In the genomic region with DNA sequence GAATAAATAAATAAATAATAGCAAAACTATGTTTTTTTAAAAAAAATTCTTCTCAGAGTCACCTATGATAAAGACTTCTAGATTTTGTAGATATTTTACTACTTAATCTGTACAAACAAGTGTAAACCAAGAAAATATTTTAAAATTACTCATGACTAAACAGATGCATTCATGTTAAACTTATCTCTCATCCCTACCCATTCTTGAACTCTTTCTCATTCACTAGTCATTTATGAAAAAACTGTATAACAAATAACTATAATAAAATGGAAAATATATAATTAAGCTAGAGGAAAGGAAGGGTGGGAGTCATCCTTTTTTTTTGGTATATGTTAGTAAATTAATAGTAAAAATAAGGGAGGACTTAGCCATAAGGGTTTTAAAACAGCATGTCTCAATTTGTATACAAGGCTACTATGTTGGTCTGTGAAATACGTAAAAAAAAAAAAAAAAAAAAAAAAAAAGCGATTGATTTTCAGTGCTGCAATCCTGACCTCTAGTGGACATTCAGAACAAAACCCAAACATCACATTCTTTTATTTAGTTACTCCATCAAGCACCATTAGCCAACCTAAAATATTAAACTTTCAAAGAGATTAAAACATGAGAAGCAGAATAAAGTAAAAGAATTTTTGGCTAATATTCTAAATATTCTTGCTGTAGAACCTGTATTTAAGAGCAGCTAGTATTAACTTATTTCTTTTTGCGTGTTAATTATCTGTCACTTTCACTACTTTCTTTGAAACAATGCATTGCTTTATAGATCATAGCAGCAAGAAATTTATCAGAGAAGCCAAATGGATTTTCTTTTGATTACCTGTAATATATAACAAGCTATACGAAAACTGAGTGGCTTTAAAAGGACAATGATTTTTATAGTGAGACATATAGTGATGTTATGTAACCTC, we compare ENCODE assay signal across 7 cellular contexts.
DNase-seq lines count a peak whose midpoint lies in the region; ATAC-seq and TF ChIP-seq lines count a peak whose summit lies in the region.

No MANE protein-coding gene starts in this region.

- TF ChIP-seq POLR2A in GM18505 (IDR thresholded peaks at IDR 0.05; ENCODE audit: borderline replicate concordance, extremely low read depth, insufficient read depth, insufficient read length), result no peak

- H3K4me1 ChIP-seq in left ventricle myocardium inferior, result peaks cover 23% of the 10 kb centered on the region

- TF ChIP-seq CTCF in GM12864 (IDR thresholded peaks at IDR 0.05; ENCODE audit: low read depth, low read length, missing control alignments) (peak; percentile 47), WERI-Rb-1 (IDR thresholded peaks at IDR 0.05; ENCODE audit: low read depth, low read length) (peak; percentile 42; the same call in 1 of the 2 replicates), left ventricle myocardium inferior (IDR thresholded peaks at IDR 0.05; ENCODE audit: borderline replicate concordance) (peak; percentile 74)

- no peak overlapping the region for H3K4me3 ChIP-seq in GM12864 (ENCODE audit: low read depth, low read length)
- no peak overlapping the region for H3K4me3 ChIP-seq in WERI-Rb-1 (ENCODE audit: low read depth, low read length)
- no peak overlapping the region for H3K4me3 ChIP-seq in left ventricle myocardium inferior

- no peak overlapping the region for H3K27ac ChIP-seq in WERI-Rb-1
- no peak overlapping the region for H3K27ac ChIP-seq in left ventricle myocardium inferior (replicated peaks)

- ATAC-seq in GM18505 (IDR thresholded peaks at IDR 0.05; ENCODE audit: unreplicated experiment), result no peak

- intact Hi-C loops in left ventricle myocardium inferior (cut with micrococcal nuclease), result loop anchor here (5.0 kb wide), 1 partner anchor 487 kb away; no protein-coding TSS in a partner anchor

- H3K27me3 ChIP-seq in WERI-Rb-1 (ENCODE audit: insufficient read depth, low read depth, severe bottlenecking) (no peaks in the 10 kb centered on the region), left ventricle myocardium inferior (ENCODE audit: low read depth) (no peaks in the 10 kb centered on the region)

- H3K36me3 ChIP-seq in WERI-Rb-1 (no peaks in the 10 kb centered on the region), left ventricle myocardium inferior (no peaks in the 10 kb centered on the region)

- DNase-seq in GM12864 (ENCODE audit: low read depth), result peak; percentile 18
- DNase-seq in NCI-H1417 (lab: John Stamatoyannopoulos, UW), result peak in 2 of 3 experiments; percentile 57 to 77
- no peak for DNase-seq in WERI-Rb-1
- DNase-seq in left ventricle myocardium inferior, result no peak
- peak; percentile 85 for DNase-seq in superior temporal gyrus (ENCODE audit: extremely low spot score)
- no peak for DNase-seq in NCI-H2029 (lab: John Stamatoyannopoulos, UW)

- H3K9me3 ChIP-seq in WERI-Rb-1 (ENCODE audit: severe bottlenecking), result no peaks in the 10 kb centered on the region
- H3K9me3 ChIP-seq in left ventricle myocardium inferior (replicated peaks), result no peaks in the 10 kb centered on the region

Comparison
In these comparisons a context has a peak if more than half of its experiments do, and no peak if none do; other contexts are left out.
1. DNase-seq: peak in GM12864 (single experiment), NCI-H1417 (2 of 3) and superior temporal gyrus (single experiment); none in WERI-Rb-1 (single experiment), left ventricle myocardium inferior (single experiment) and NCI-H2029 (single experiment).
2. Peak in every context shown above with its lines, with median percentiles within 50 percentile points of each other: CTCF ChIP-seq.